ENCODE assay signal across 8 cellular contexts in genomic region chr12:120194226-120194533, GRCh38. TPM values are rescaled to one million over a fixed set of nuclear protein-coding genes. Genes with fewer than 3 reads are reported as not detected.
A peak's percentile ranks its signal among the peaks of the same experiment; 100 is the strongest.
DNase-seq lines count a peak whose midpoint lies in the region; ATAC-seq and TF ChIP-seq lines count a peak whose summit lies in the region.

No MANE protein-coding gene starts in this region.

- peak overlapping the region; percentile 78 to 95 (median 90) for H3K4me3 Mint-ChIP-seq in naive thymus-derived CD8-positive, alpha-beta T cell

- H3K14ac ChIP-seq in IMR-90 (replicated peaks; ENCODE audit: low read depth, low read length) = peak overlapping the region; percentile 75

- no peak overlapping the region for H2BK20ac ChIP-seq in IMR-90 (ENCODE audit: low read depth, low read length)

- ATAC-seq in GM18873 (IDR thresholded peaks at IDR 0.05; ENCODE audit: low FRiP score, unreplicated experiment) (peak; percentile 26), IMR-90 (ENCODE audit: low read depth) (peak; percentile 48), HG03521 (IDR thresholded peaks at IDR 0.05; ENCODE audit: unreplicated experiment) (no peak)
- ATAC-seq in naive thymus-derived CD8-positive, alpha-beta T cell = peak in 1 of 2 donors; percentile 52

- H3K4me3 ChIP-seq in IMR-90 (ENCODE audit: insufficient read depth, low read depth, low read length) (peak overlapping the region; percentile 94), coronary artery (peak overlapping the region; percentile 86)

- no peak for TF ChIP-seq POLR2A in IMR-90 (IDR thresholded peaks at IDR 0.05; ENCODE audit: low read depth, low read length)

- peaks cover 0 to 56% (median 8%) of the 10 kb centered on the region in 3 donors for H3K36me3 Mint-ChIP-seq in naive thymus-derived CD8-positive, alpha-beta T cell

- peaks cover 39% of the 10 kb centered on the region for H3K36me3 ChIP-seq in IMR-90 (ENCODE audit: control insufficient read depth, insufficient read depth, low read length)

- no peaks in the 10 kb centered on the region for H3K9me3 ChIP-seq in IMR-90 (ENCODE audit: control insufficient read depth, insufficient read depth, low read length)

- peak overlapping the region; percentile 94 for H3K9ac ChIP-seq in IMR-90 (ENCODE audit: low read depth, low read length)

- 0% methylated on average over 2 of the region's 18 CpGs; no CpG with 5 or more reads in 1 of the 2 experiments for WGBS in IMR-90 (ENCODE audit: extremely low coverage in 2 of 2, insufficient read length in 1 of 2), 2 experiments

- H3K4me1 Mint-ChIP-seq in naive thymus-derived CD8-positive, alpha-beta T cell = peaks cover 11 to 51% (median 35%) of the 10 kb centered on the region in 4 donors

- in situ Hi-C loops in IMR-90 (cut with MboI; ENCODE audit: low sequenced_read_pairs) = no loop called here

- H3K23ac ChIP-seq in IMR-90 (ENCODE audit: low read depth, low read length) = peak overlapping the region; percentile 92

- H4K8ac ChIP-seq in IMR-90 (ENCODE audit: low read depth in 2 of 2, low read length in 2 of 2) = peak overlapping the region; percentile 88 to 90

- POLR2A ChIA-PET in IMR-90 (lab: Charles Lee; ENCODE audit: unreplicated experiment) = no interaction called here
- POLR2A ChIA-PET in naive thymus-derived CD8-positive, alpha-beta T cell (lab: Charles Lee) = interaction anchor here (0.6 to 1.0 kb wide), 2 partner anchors 74 to 98 kb away, joined by 3 read pairs; partner anchors contain the start of gene RNU4-2

- peak overlapping the region; percentile 86 for H2AK5ac ChIP-seq in IMR-90 (ENCODE audit: low read depth, low read length)

- H2BK15ac ChIP-seq in IMR-90 (ENCODE audit: low read depth, low read length) = no peak overlapping the region

- BruUV-seq in IMR-90 (replicated peaks; lab: Mats Ljungman, UMichigan) = no TSS peak

- DNase-seq in IMR-90 (no peak), coronary artery (ENCODE audit: low spot score) (no peak), GOT3 (lab: John Stamatoyannopoulos, UW) (no peak), UCSD-AML1 (lab: John Stamatoyannopoulos, UW; ENCODE audit: unreplicated experiment) (no peak)
- DNase-seq in naive thymus-derived CD8-positive, alpha-beta T cell = no peak
- DNase-seq in activated CD4-positive, alpha-beta T cell treated with anti-CD3 and anti-CD28 coated beads for 48 hours = no peak

- H3K27ac Mint-ChIP-seq in naive thymus-derived CD8-positive, alpha-beta T cell = peak overlapping the region; percentile 79 to 96 (median 92)

- no peaks in the 10 kb centered on the region for H3K27me3 Mint-ChIP-seq in naive thymus-derived CD8-positive, alpha-beta T cell

- H3K4ac ChIP-seq in IMR-90 (ENCODE audit: low read depth, low read length) = peak overlapping the region; percentile 91

- intact Hi-C loops in IMR-90 (cut with micrococcal nuclease) = no loop called here

- H2AFZ ChIP-seq in IMR-90 (replicated peaks; ENCODE audit: low read length, poor library complexity) = peak overlapping the region; percentile 94

- H3K56ac ChIP-seq in IMR-90 (ENCODE audit: extremely low read depth, insufficient read depth, low read length) = peak overlapping the region; percentile 54

- no peak for TF ChIP-seq RAD21 in IMR-90 (IDR thresholded peaks at IDR 0.05; ENCODE audit: low read length)

- H3K27ac ChIP-seq in IMR-90 (ENCODE audit: insufficient read depth, low read length) (peak overlapping the region; percentile 91), coronary artery (peak overlapping the region; percentile 61 to 88)

- peak overlapping the region; percentile 76 for H2BK5ac ChIP-seq in IMR-90 (ENCODE audit: low read depth, low read length, poor library complexity, severe bottlenecking)

- TF ChIP-seq CTCF in IMR-90 (conservative IDR thresholded peaks at IDR 0.05; ENCODE audit: low read depth, low read length) (no peak), coronary artery (IDR thresholded peaks at IDR 0.05) (no peak)

- CTCF ChIA-PET in IMR-90 (lab: Yijun Ruan, JAX) = no interaction called here

- H3K79me1 ChIP-seq in IMR-90 (ENCODE audit: low read depth in 1 of 2, low read length in 2 of 2) = peaks cover 3 to 61% of the 10 kb centered on the region in 2 experiments; a peak in 3 of 4 replicates

- no peak overlapping the region for H2BK120ac ChIP-seq in IMR-90 (ENCODE audit: low read depth, low read length)

- H3K18ac ChIP-seq in IMR-90 (ENCODE audit: low read depth, low read length) = no peak overlapping the region

- H3K4me1 ChIP-seq in IMR-90 (ENCODE audit: control insufficient read depth, insufficient read depth, low read length) = peaks cover 10% of the 10 kb centered on the region

- no peaks in the 10 kb centered on the region for H3K9me3 Mint-ChIP-seq in naive thymus-derived CD8-positive, alpha-beta T cell

- dilution Hi-C loops in IMR-90 (cut with HindIII; ENCODE audit: low sequenced_read_pairs, unreplicated experiment) = no loop called here

- H4K5ac ChIP-seq in IMR-90 (ENCODE audit: low read depth, low read length) = peak overlapping the region; percentile 80

- H3K4me2 ChIP-seq in IMR-90 (ENCODE audit: low read depth, low read length) = peak overlapping the region; percentile 97

- H3K9me1 ChIP-seq in IMR-90 (ENCODE audit: insufficient read depth, low read length) = peaks cover 5% of the 10 kb centered on the region; the same call in 1 of the 2 replicates

- H4K20me1 ChIP-seq in IMR-90 (ENCODE audit: insufficient read depth, low read length) = peaks cover 44% of the 10 kb centered on the region

- H3K27me3 ChIP-seq in IMR-90 (ENCODE audit: control insufficient read depth, insufficient read depth, low read length) = no peaks in the 10 kb centered on the region

- H2AK9ac ChIP-seq in IMR-90 (replicated peaks; ENCODE audit: low read depth, low read length, poor library complexity) = peak overlapping the region; percentile 86

- H4K91ac ChIP-seq in IMR-90 (ENCODE audit: insufficient read depth, low read depth, low read length) = peak overlapping the region; percentile 67

TF ChIP-seq in IMR-90, 13 proteins besides CTCF, POLR2A, EP300 and RAD21:
- TF ChIP-seq MAZ (IDR thresholded peaks at IDR 0.05; ENCODE audit: borderline replicate concordance, low read depth, low read length) = no peak
- TF ChIP-seq CHD1 (IDR thresholded peaks at IDR 0.05; ENCODE audit: low read depth, low read length) = no peak
- TF ChIP-seq MXI1 (IDR thresholded peaks at IDR 0.05; ENCODE audit: borderline replicate concordance, low read depth, low read length) = no peak

RNA-seq across cellular contexts. Expression of gene GCN1, which starts 0.3 kb away (rescaled TPM):
- total RNA-seq in IMR-90 (2012; rRNA removed) = 65.8 and 77.6 TPM in 2 replicates
- polyA plus RNA-seq in IMR-90 (2012; rRNA removed) = 57.8 and 76.1 TPM in 2 replicates
- 28.3 and 50.4 TPM in 2 replicates for polyA plus RNA-seq in IMR-90 (2012; cell fraction: cytosol; rRNA removed)
- 74.2 and 147 TPM in 2 replicates for polyA plus RNA-seq in IMR-90 (2012; cell fraction: nucleus; rRNA removed; ENCODE audit: low replicate concordance)
- 100 to 1,000 TPM; 132 to 133 TPM for total RNA-seq in naive thymus-derived CD8-positive, alpha-beta T cell
- 10 to 100 TPM; 14.9 to 28.3 (median 23.8) TPM for polyA plus RNA-seq in naive thymus-derived CD8-positive, alpha-beta T cell

RNA-seq across cellular contexts. Expression of gene RPLP0, which starts 6.7 kb away (rescaled TPM):
- 4,496 and 5,401 TPM in 2 replicates for total RNA-seq in IMR-90 (2012; rRNA removed)
- polyA plus RNA-seq in IMR-90 (2012; rRNA removed) = 5,590 and 6,356 TPM in 2 replicates
- polyA plus RNA-seq in IMR-90 (2012; cell fraction: cytosol; rRNA removed) = 2,244 and 4,987 TPM in 2 replicates
- 1,556 and 2,037 TPM in 2 replicates for polyA plus RNA-seq in IMR-90 (2012; cell fraction: nucleus; rRNA removed; ENCODE audit: low replicate concordance)
- 1,000 to 10,000 TPM; 1,511 to 1,568 TPM for total RNA-seq in naive thymus-derived CD8-positive, alpha-beta T cell
- polyA plus RNA-seq in naive thymus-derived CD8-positive, alpha-beta T cell = 1,000 to 10,000 TPM; 1,821 to 2,320 (median 1,964) TPM
